19 cellular contexts compared by ENCODE assay signal in genomic region chr1:213647864-213648650, GRCh38.
DNase-seq lines count a peak whose midpoint lies in the region; ATAC-seq, FAIRE-seq and TF ChIP-seq lines count a peak whose summit lies in the region.
"Had no signal": no experiment of that assay in that cellular context is flagged by ENCODE, and none has a peak within 500 bp of the region (broad histone marks: within the 10 kb centered on the region; RNA-seq: fewer than 3 reads in every experiment).

No MANE protein-coding gene starts in this region.

- H3K36me3 ChIP-seq in HEK293 (ENCODE audit: control insufficient read depth in 2 of 2, insufficient read depth in 1 of 2, low read length in 2 of 2) = no peaks in the 10 kb centered on the region
- H3K36me3 ChIP-seq in bronchial epithelial cell (ENCODE audit: control insufficient read depth, insufficient read depth, low read length) = no peaks in the 10 kb centered on the region
- no peaks in the 10 kb centered on the region for H3K36me3 ChIP-seq in smooth muscle cell (ENCODE audit: low read depth)
- H3K36me3 ChIP-seq in stomach = no peaks in the 10 kb centered on the region
- H3K36me3 ChIP-seq: BE2C had no signal

- no peak for TF ChIP-seq EP300 in stomach (IDR thresholded peaks at IDR 0.05)

- H3K27me3 ChIP-seq in bronchial epithelial cell (ENCODE audit: control insufficient read depth, insufficient read depth, low read length) = no peaks in the 10 kb centered on the region
- H3K27me3 ChIP-seq in smooth muscle cell (ENCODE audit: low read depth) = no peaks in the 10 kb centered on the region
- no peaks in the 10 kb centered on the region for H3K27me3 ChIP-seq in stomach
- H3K27me3 ChIP-seq: BE2C had no signal

- H3K79me2 ChIP-seq in smooth muscle cell (ENCODE audit: low read depth) = no peaks in the 10 kb centered on the region

- intact Hi-C loops in stomach (cut with DNase I; ENCODE audit: low total_unique reads) = no loop called here

- no peaks in the 10 kb centered on the region for H3F3A ChIP-seq in smooth muscle cell (ENCODE audit: low read depth)

- TF ChIP-seq CTCF in HEK293 (tag by site-specific recombination; IDR thresholded peaks at IDR 0.05) = no peak
- TF ChIP-seq CTCF in bronchial epithelial cell (IDR thresholded peaks at IDR 0.05; ENCODE audit: insufficient read depth, low read length, severe bottlenecking) = no peak
- TF ChIP-seq CTCF in smooth muscle cell (IDR thresholded peaks at IDR 0.05; ENCODE audit: borderline replicate concordance, insufficient read depth, poor library complexity, severe bottlenecking) = no peak
- TF ChIP-seq CTCF in stomach (IDR thresholded peaks at IDR 0.05) = no peak

- no peak overlapping the region for H3K4me3 ChIP-seq in HEK293 (ENCODE audit: low read depth, low read length)
- H3K4me3 ChIP-seq in bronchial epithelial cell (ENCODE audit: low read depth, low read length) = no peak overlapping the region
- H3K4me3 ChIP-seq in smooth muscle cell = no peak overlapping the region
- H3K4me3 ChIP-seq in stomach = no peak overlapping the region

- H4K20me1 ChIP-seq in smooth muscle cell (ENCODE audit: low read depth) = no peaks in the 10 kb centered on the region

- no peak for ATAC-seq in GM19035 (IDR thresholded peaks at IDR 0.05; ENCODE audit: unreplicated experiment)
- ATAC-seq in GM19455 (IDR thresholded peaks at IDR 0.05; ENCODE audit: unreplicated experiment) = no peak

- no peak overlapping the region for H2AFZ ChIP-seq in smooth muscle cell (ENCODE audit: low read depth)

- peak overlapping the region; percentile 13 for H3K9ac ChIP-seq in smooth muscle cell (ENCODE audit: low read depth)

- H3K9me3 ChIP-seq in HEK293 (ENCODE audit: control insufficient read depth, insufficient read depth, low read depth, low read length) = no peaks in the 10 kb centered on the region
- no peaks in the 10 kb centered on the region for H3K9me3 ChIP-seq in smooth muscle cell (replicated peaks; ENCODE audit: low read depth)
- no peaks in the 10 kb centered on the region for H3K9me3 ChIP-seq in stomach
- H3K9me3 ChIP-seq: BE2C had no signal

- CTCF ChIA-PET in HEK293 (lab: Yijun Ruan, JAX) = no interaction called here

- DNase-seq in DMS53 (lab: John Stamatoyannopoulos, UW) (peak; percentile 68), bronchial epithelial cell (ENCODE audit: low read depth) (no peak), smooth muscle cell (lab: John Stamatoyannopoulos, UW; ENCODE audit: unreplicated experiment) (no peak), stomach (no peak)
- DNase-seq: ACHN; BE2C; C1 segment of cervical spinal cord; CD4-positive, CD25-positive, alpha-beta regulatory T cell; CD8-positive, alpha-beta memory T cell; COR-L47; DMS79 treated with DMSO at 0.1 percent for 48 hours; GF-D8; H9 had no signal

- POLR2A ChIA-PET in HEK293 (lab: Yijun Ruan, JAX) = no interaction called here

- TF ChIP-seq POLR2A in stomach (IDR thresholded peaks at IDR 0.05) = no peak

- FAIRE-seq in bronchial epithelial cell (lab: Jason Lieb, UNC) = peak; percentile 70
- FAIRE-seq: A204.1, D721Med, H1 had no signal

- WGBS in smooth muscle cell (ENCODE audit: low lambda C conversion rate) = 50% methylated on average over 2 of the region's 2 CpGs
- WGBS in stomach, 5 donors = 43 to 60% (median 50%) methylated on average over 2 of the region's 2 CpGs

- H3K27ac ChIP-seq in HEK293 (ENCODE audit: extremely low read depth, low read depth, low read length) (no peak overlapping the region), smooth muscle cell (ENCODE audit: low read depth) (peak overlapping the region; percentile 52), stomach (no peak overlapping the region)

- H3K4me1 ChIP-seq in HEK293 (ENCODE audit: control insufficient read depth, insufficient read depth, low read length) = no peaks in the 10 kb centered on the region
- no peaks in the 10 kb centered on the region for H3K4me1 ChIP-seq in smooth muscle cell (ENCODE audit: low read depth)
- H3K4me1 ChIP-seq in stomach = no peaks in the 10 kb centered on the region
- H3K4me1 ChIP-seq: BE2C had no signal

- no peak overlapping the region for H3K4me2 ChIP-seq in smooth muscle cell

TF ChIP-seq in HEK293, 187 proteins besides CTCF, POLR2A, EP300 and RAD21:
- peak; percentile 55; the same call in 1 of the 2 replicates for TF ChIP-seq ATF2 (tag by site-specific recombination; IDR thresholded peaks at IDR 0.05; ENCODE audit: low read depth)
- no peak for TF ChIP-seq ZNF157 (tag by site-specific recombination; IDR thresholded peaks at IDR 0.05)
TF ChIP-seq in HEK293: peak in this region for 1.
